Comparison of ENCODE assay signal across 8 cellular contexts in the genomic region with DNA sequence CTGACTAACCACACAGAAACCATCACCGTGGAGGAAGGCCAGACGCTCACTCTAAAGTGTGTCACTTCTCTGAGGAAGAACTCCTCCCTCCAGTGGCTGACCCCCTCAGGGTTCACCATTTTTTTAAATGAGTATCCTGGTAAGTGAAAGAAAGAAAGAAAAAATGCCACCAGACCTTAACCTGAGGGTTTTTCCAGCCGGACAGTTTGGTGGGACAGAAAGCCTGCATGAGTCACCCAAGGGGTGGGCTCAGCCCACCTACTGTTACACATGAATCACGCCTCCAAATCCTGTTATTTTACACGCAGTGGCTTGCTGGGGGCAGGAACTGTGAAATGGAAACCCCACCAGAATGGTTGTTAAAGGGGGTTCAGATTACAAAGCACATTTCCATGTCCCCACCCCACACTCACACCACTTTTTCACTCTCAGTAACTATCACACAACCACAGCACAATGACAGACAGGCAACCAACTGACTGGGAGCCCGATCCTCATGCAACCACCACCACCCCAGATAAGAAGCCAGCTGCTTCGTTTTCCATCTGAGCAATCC. TPM values are rescaled to one million over a fixed set of nuclear protein-coding genes. Genes with fewer than 3 reads are reported as not detected.
DNase-seq lines count a peak whose midpoint lies in the region; ATAC-seq and TF ChIP-seq lines count a peak whose summit lies in the region.

No MANE protein-coding gene starts in this region.

- no peaks in the 10 kb centered on the region for H4K20me1 ChIP-seq in OCI-LY1 (ENCODE audit: insufficient read depth, low read length)
- H4K20me1 ChIP-seq in MM.1S (ENCODE audit: insufficient read depth, low read length), result no peaks in the 10 kb centered on the region

- H3K36me3 Mint-ChIP-seq in natural killer cell treated with Interleukin-12 subunit alpha and Interleukin-12 subunit beta and Interleukin-15 and Interleukin-18, amount 100 ng/mL, for 72 hours, result no peaks in the 10 kb centered on the region

- H3K9ac ChIP-seq in OCI-LY1 (ENCODE audit: low read length) (peak overlapping the region; percentile 42; the same call in 1 of the 2 replicates), MM.1S (ENCODE audit: low read length) (no peak overlapping the region)

- H3K79me2 ChIP-seq in OCI-LY1 (ENCODE audit: insufficient read depth, low read length) (no peaks in the 10 kb centered on the region), MM.1S (ENCODE audit: low read length) (no peaks in the 10 kb centered on the region)

- H3K4me1 Mint-ChIP-seq in natural killer cell treated with Interleukin-12 subunit alpha and Interleukin-12 subunit beta and Interleukin-15 and Interleukin-18, amount 100 ng/mL, for 72 hours (ENCODE audit: low read depth in 2 of 2), result peaks cover 45 to 62% of the 10 kb centered on the region in 2 donors

- H3K36me3 ChIP-seq in OCI-LY1 (ENCODE audit: insufficient read depth, low read length), result no peaks in the 10 kb centered on the region
- no peaks in the 10 kb centered on the region for H3K36me3 ChIP-seq in MM.1S (replicated peaks; ENCODE audit: insufficient read depth, low read length)

- H3K27ac Mint-ChIP-seq in natural killer cell treated with Interleukin-12 subunit alpha and Interleukin-12 subunit beta and Interleukin-15 and Interleukin-18, amount 100 ng/mL, for 72 hours, result peak overlapping the region; percentile 40 to 79

- H3K4me3 Mint-ChIP-seq in natural killer cell treated with Interleukin-12 subunit alpha and Interleukin-12 subunit beta and Interleukin-15 and Interleukin-18, amount 100 ng/mL, for 72 hours, result peak overlapping the region; percentile 68

- TF ChIP-seq CTCF in OCI-LY1 (IDR thresholded peaks at IDR 0.05; ENCODE audit: low read length), result no peak
- no peak for TF ChIP-seq CTCF in astrocyte of the spinal cord (IDR thresholded peaks at IDR 0.05; ENCODE audit: low read depth, low read length)
- TF ChIP-seq CTCF in MM.1S (IDR thresholded peaks at IDR 0.05; ENCODE audit: low read length), result no peak

- H3K4me3 ChIP-seq in OCI-LY1 (ENCODE audit: low read depth, low read length, poor library complexity, severe bottlenecking) (peak overlapping the region; percentile 19), astrocyte of the spinal cord (ENCODE audit: low read depth, low read length) (no peak overlapping the region), MM.1S (ENCODE audit: low read length) (no peak overlapping the region)

- H3F3A ChIP-seq in OCI-LY1 (ENCODE audit: insufficient read depth, low read length) (no peaks in the 10 kb centered on the region), MM.1S (ENCODE audit: insufficient read depth, low read length) (no peaks in the 10 kb centered on the region)

- peak overlapping the region; percentile 46 for H3K4me2 ChIP-seq in OCI-LY1 (ENCODE audit: low read length)
- H3K4me2 ChIP-seq in MM.1S (ENCODE audit: low read depth, low read length), result no peak overlapping the region

- peaks cover 0 to 7% of the 10 kb centered on the region in 2 donors for H3K27me3 Mint-ChIP-seq in natural killer cell treated with Interleukin-12 subunit alpha and Interleukin-12 subunit beta and Interleukin-15 and Interleukin-18, amount 100 ng/mL, for 72 hours

- H3K9me2 ChIP-seq in OCI-LY1 (ENCODE audit: low read depth, low read length) (no peaks in the 10 kb centered on the region), MM.1S (replicated peaks; ENCODE audit: insufficient read depth, low read length) (no peaks in the 10 kb centered on the region)

- peak; percentile 75 for DNase-seq in ELF-1 (ENCODE audit: low read depth, low spot score)
- DNase-seq in astrocyte of the spinal cord (ENCODE audit: low read depth, low spot score), result peak; percentile 87
- DNase-seq in natural killer cell treated with Interleukin-12 subunit alpha and Interleukin-12 subunit beta and Interleukin-15 and Interleukin-18, amount 100 ng/mL, for 72 hours (ENCODE audit: low spot score), result peak; percentile 79
- DNase-seq in MM.1S, result no peak
- DNase-seq in NCI-H82 treated with DMSO at 0.1 percent for 48 hours (lab: John Stamatoyannopoulos, UW; ENCODE audit: unreplicated experiment), result no peak
- DNase-seq in KBM-7, result no peak

- peak; percentile 86 to 92 for ATAC-seq in natural killer cell treated with Interleukin-12 subunit alpha and Interleukin-12 subunit beta and Interleukin-15 and Interleukin-18, amount 100 ng/mL, for 72 hours
- ATAC-seq in HG03135 (IDR thresholded peaks at IDR 0.05; ENCODE audit: unreplicated experiment), result no peak

- no peaks in the 10 kb centered on the region for H3K27me3 ChIP-seq in OCI-LY1 (ENCODE audit: insufficient read depth, low read length)
- no peaks in the 10 kb centered on the region for H3K27me3 ChIP-seq in MM.1S (replicated peaks; ENCODE audit: insufficient read depth, low read length)

- no peak overlapping the region for H2AFZ ChIP-seq in OCI-LY1 (ENCODE audit: low read length)
- H2AFZ ChIP-seq in MM.1S (ENCODE audit: low read length), result no peak overlapping the region

- H3K27ac ChIP-seq in OCI-LY1 (ENCODE audit: low read depth, low read length, poor library complexity, severe bottlenecking) (peak overlapping the region; percentile 79), MM.1S (ENCODE audit: low read length) (no peak overlapping the region)

- H3K9me3 Mint-ChIP-seq in natural killer cell treated with Interleukin-12 subunit alpha and Interleukin-12 subunit beta and Interleukin-15 and Interleukin-18, amount 100 ng/mL, for 72 hours, result no peaks in the 10 kb centered on the region

- H3K4me1 ChIP-seq in OCI-LY1 (ENCODE audit: insufficient read depth, low read length, severe bottlenecking) (peaks cover 68% of the 10 kb centered on the region), MM.1S (ENCODE audit: low read length) (no peaks in the 10 kb centered on the region)

- in situ Hi-C loops in astrocyte of the spinal cord (cut with HindIII; ENCODE audit: low sequenced_read_pairs), result loop anchor here (25.0 kb wide), 1 partner anchor 187 kb away; no protein-coding TSS in a partner anchor
- in situ Hi-C loops in KBM-7 (cut with MboI; ENCODE audit: low pct_unique_long_range_greater_than_20kb, low sequenced_read_pairs), result no loop called here

- H3K9me3 ChIP-seq in OCI-LY1 (ENCODE audit: low read length) (no peaks in the 10 kb centered on the region), MM.1S (replicated peaks; ENCODE audit: insufficient read depth, low read length) (no peaks in the 10 kb centered on the region)

RNA-seq across cellular contexts. Expression of gene CRTAM, which starts 11.9 kb away (rescaled TPM):
- total RNA-seq in natural killer cell treated with Interleukin-12 subunit alpha and Interleukin-12 subunit beta and Interleukin-15 and Interleukin-18, amount 100 ng/mL, for 72 hours, result 1 to 10 TPM in 1 of 2 donors, under 1 TPM in 1; 0.98 to 2.9 TPM

RNA-seq across cellular contexts. Expression of gene JHY, which starts 32.4 kb away (rescaled TPM):
- under 1 TPM; 0.55 to 0.59 TPM for total RNA-seq in natural killer cell treated with Interleukin-12 subunit alpha and Interleukin-12 subunit beta and Interleukin-15 and Interleukin-18, amount 100 ng/mL, for 72 hours

Comparison
In these comparisons a context has a peak if more than half of its experiments do, and no peak if none do; other contexts are left out.
1. DNase-seq: peak in ELF-1 (single experiment), astrocyte of the spinal cord (single experiment) and natural killer cell treated with Interleukin-12 subunit alpha and Interleukin-12 subunit beta and Interleukin-15 and Interleukin-18, amount 100 ng/mL, for 72 hours (single experiment); none in MM.1S (single experiment), NCI-H82 treated with DMSO at 0.1 percent for 48 hours (single experiment) and KBM-7 (single experiment).